In genomic region chr15:91141102-91141501, GRCh38 we compare ENCODE assay signal across 32 cellular contexts. TPM values are rescaled to one million over a fixed set of nuclear protein-coding genes. Genes with fewer than 3 reads are reported as not detected.
"Had no signal": no experiment of that assay in that cellular context is flagged by ENCODE, and none has a peak within 500 bp of the region (broad histone marks: within the 10 kb centered on the region; RNA-seq: fewer than 3 reads in every experiment).

No MANE protein-coding gene starts in this region.

- H3K4me1 ChIP-seq: ascending aorta had no signal

- H3K4me3 Mint-ChIP-seq: activated CD4-positive, alpha-beta memory T cell treated with anti-CD3 and anti-CD28 coated beads, Interleukin-2, amount 10 ng/mL, durations not matched to agents 7 days and 5 days; activated CD4-positive, alpha-beta T cell treated with anti-CD3 and anti-CD28 coated beads for 36 hours; activated CD4-positive, alpha-beta T cell treated with anti-CD3 and anti-CD28 coated beads, Interleukin-2, amount 10 ng/mL, durations not matched to agents 7 days and 5 days; activated CD8-positive, alpha-beta memory T cell treated with anti-CD3 and anti-CD28 coated beads, Interleukin-2, amount 10 ng/mL, durations not matched to agents 7 days and 5 days; activated CD8-positive, alpha-beta T cell treated with anti-CD3 and anti-CD28 coated beads, Interleukin-2, amount 10 ng/mL, durations not matched to agents 7 days and 5 days; activated naive CD4-positive, alpha-beta T cell treated with anti-CD3 and anti-CD28 coated beads, Interleukin-2, amount 10 ng/mL, durations not matched to agents 7 days and 5 days; activated naive CD4-positive, alpha-beta T cell treated with anti-CD3 and anti-CD28 coated beads, Interleukin-2, amount 50 U/mL, for 24 hours; activated naive CD8-positive, alpha-beta T cell; activated naive CD8-positive, alpha-beta T cell treated with anti-CD3 and anti-CD28 coated beads, Interleukin-2, amount 10 ng/mL, durations not matched to agents 7 days and 5 days; activated naive CD8-positive, alpha-beta T cell treated with anti-CD3 and anti-CD28 coated beads, Interleukin-2, amount 50 U/mL, for 24 hours; activated T-cell treated with anti-CD3 and anti-CD28 coated beads, Interleukin-2, amount 50 U/mL, for 24 hours; brain; central memory CD8-positive, alpha-beta T cell; T-helper 17 cell; WTC11 had no signal

- H3K9me3 ChIP-seq: ascending aorta had no signal

- H3K27ac ChIP-seq: ascending aorta, cardiac muscle cell, WERI-Rb-1 had no signal

- H3K9me3 Mint-ChIP-seq: activated CD4-positive, alpha-beta memory T cell treated with anti-CD3 and anti-CD28 coated beads, Interleukin-2, amount 10 ng/mL, durations not matched to agents 7 days and 5 days; activated CD4-positive, alpha-beta T cell treated with anti-CD3 and anti-CD28 coated beads, Interleukin-2, amount 10 ng/mL, durations not matched to agents 7 days and 5 days; activated naive CD8-positive, alpha-beta T cell treated with anti-CD3 and anti-CD28 coated beads, Interleukin-2, amount 10 ng/mL, durations not matched to agents 7 days and 5 days; activated T-cell treated with anti-CD3 and anti-CD28 coated beads, Interleukin-2, amount 50 U/mL, for 24 hours; activated T-helper 2 cell treated with anti-CD3 and anti-CD28 coated beads, Interferon-gamma antibody, Interleukin-2, Interleukin-4, amounts not matched to agents 10 μg/mL and 5 μg/mL and 100 μg/mL, durations not matched to agents 14 hours and 24 hours and 36 hours; central memory CD8-positive, alpha-beta T cell had no signal

- DNase-seq: activated CD4-positive, alpha-beta memory T cell treated with anti-CD3 and anti-CD28 coated beads, Interleukin-2, amount 10 ng/mL, durations not matched to agents 7 days and 5 days; activated CD4-positive, alpha-beta T cell treated with anti-CD3 and anti-CD28 coated beads for 1 hour; activated CD4-positive, alpha-beta T cell treated with anti-CD3 and anti-CD28 coated beads for 36 hours; activated CD4-positive, alpha-beta T cell treated with anti-CD3 and anti-CD28 coated beads for 48 hours; activated CD4-positive, alpha-beta T cell treated with anti-CD3 and anti-CD28 coated beads, Interleukin-2, amount 10 ng/mL, durations not matched to agents 7 days and 5 days; activated CD4-positive, alpha-beta T cell treated with anti-CD3 and anti-CD28 coated beads, Interleukin-2, amount 50 U/mL, for 48 hours; activated CD4-positive, CD25-positive, alpha-beta regulatory T cell; activated CD8-positive, alpha-beta memory T cell treated with anti-CD3 and anti-CD28 coated beads for 24 hours; activated CD8-positive, alpha-beta memory T cell treated with anti-CD3 and anti-CD28 coated beads, Interleukin-2, amount 10 ng/mL, durations not matched to agents 7 days and 5 days; activated CD8-positive, alpha-beta memory T cell treated with anti-CD3 and anti-CD28 coated beads, Interleukin-2, amount 50 U/mL, for 48 hours; activated CD8-positive, alpha-beta T cell treated with anti-CD3 and anti-CD28 coated beads, Interleukin-2, amount 10 ng/mL, durations not matched to agents 7 days and 5 days; activated effector memory CD4-positive, alpha-beta T cell treated with Interleukin-2 at 50 U/mL for 16 hours; activated gamma-delta T cell; activated naive CD4-positive, alpha-beta T cell treated with anti-CD3 and anti-CD28 coated beads, Interleukin-2, amount 10 ng/mL, durations not matched to agents 7 days and 5 days; activated naive CD4-positive, alpha-beta T cell treated with Interleukin-2 at 50 U/mL for 16 hours; activated naive CD8-positive, alpha-beta T cell treated with anti-CD3 and anti-CD28 coated beads, Interleukin-2, amount 10 ng/mL, durations not matched to agents 7 days and 5 days; activated naive CD8-positive, alpha-beta T cell treated with anti-CD3 and anti-CD28 coated beads, Interleukin-2, amount 50 U/mL, for 24 hours; activated T-cell treated with anti-CD3 and anti-CD28 coated beads, Interleukin-2, amount 50 U/mL, for 24 hours; activated T-cell treated with anti-CD3 and anti-CD28 coated beads, Interleukin-2, amount 50 U/mL, for 48 hours; amygdala; T-helper 17 cell; T-helper 9 cell; WERI-Rb-1 had no signal

- H3K4me3 ChIP-seq: ascending aorta, cardiac muscle cell had no signal

- H3K4me1 Mint-ChIP-seq: activated CD4-positive, alpha-beta memory T cell treated with anti-CD3 and anti-CD28 coated beads, Interleukin-2, amount 10 ng/mL, durations not matched to agents 7 days and 5 days; activated CD4-positive, alpha-beta T cell treated with anti-CD3 and anti-CD28 coated beads for 36 hours; activated CD4-positive, alpha-beta T cell treated with anti-CD3 and anti-CD28 coated beads, Interleukin-2, amount 10 ng/mL, durations not matched to agents 7 days and 5 days; activated CD8-positive, alpha-beta memory T cell treated with anti-CD3 and anti-CD28 coated beads, Interleukin-2, amount 10 ng/mL, durations not matched to agents 7 days and 5 days; activated naive CD4-positive, alpha-beta T cell treated with anti-CD3 and anti-CD28 coated beads, Interleukin-2, amount 10 ng/mL, durations not matched to agents 7 days and 5 days; activated naive CD4-positive, alpha-beta T cell treated with anti-CD3 and anti-CD28 coated beads, Interleukin-2, amount 50 U/mL, for 24 hours; activated naive CD8-positive, alpha-beta T cell treated with anti-CD3 and anti-CD28 coated beads, Interleukin-2, amount 10 ng/mL, durations not matched to agents 7 days and 5 days; activated naive CD8-positive, alpha-beta T cell treated with anti-CD3 and anti-CD28 coated beads, Interleukin-2, amount 50 U/mL, for 24 hours; brain; central memory CD8-positive, alpha-beta T cell had no signal

- H3K36me3 Mint-ChIP-seq: activated CD8-positive, alpha-beta memory T cell treated with anti-CD3 and anti-CD28 coated beads, Interleukin-2, amount 10 ng/mL, durations not matched to agents 7 days and 5 days; activated naive CD4-positive, alpha-beta T cell treated with anti-CD3 and anti-CD28 coated beads, Interleukin-2, amount 10 ng/mL, durations not matched to agents 7 days and 5 days; activated naive CD4-positive, alpha-beta T cell treated with anti-CD3 and anti-CD28 coated beads, Interleukin-2, amount 50 U/mL, for 24 hours; activated naive CD8-positive, alpha-beta T cell; activated naive CD8-positive, alpha-beta T cell treated with anti-CD3 and anti-CD28 coated beads, Interleukin-2, amount 10 ng/mL, durations not matched to agents 7 days and 5 days; brain; WTC11 had no signal

- ATAC-seq: activated CD4-positive, alpha-beta T cell treated with anti-CD3 and anti-CD28 coated beads for 36 hours; activated CD4-positive, CD25-positive, alpha-beta regulatory T cell treated with anti-CD3 and anti-CD28 coated beads, Interleukin-2, amount 50 U/mL, for 24 hours; activated CD8-positive, alpha-beta memory T cell treated with anti-CD3 and anti-CD28 coated beads, Interleukin-2, amount 10 ng/mL, durations not matched to agents 7 days and 5 days; activated CD8-positive, alpha-beta T cell treated with anti-CD3 and anti-CD28 coated beads, Interleukin-2, amount 10 ng/mL, durations not matched to agents 7 days and 5 days; activated naive CD8-positive, alpha-beta T cell treated with anti-CD3 and anti-CD28 coated beads, Interleukin-2, amount 50 U/mL, for 24 hours; T-helper 17 cell had no signal

- H3K27me3 ChIP-seq: ascending aorta had no signal

- H3K27ac Mint-ChIP-seq: activated CD4-positive, alpha-beta memory T cell treated with anti-CD3 and anti-CD28 coated beads, Interleukin-2, amount 10 ng/mL, durations not matched to agents 7 days and 5 days; activated CD4-positive, alpha-beta T cell treated with anti-CD3 and anti-CD28 coated beads for 36 hours; activated CD4-positive, alpha-beta T cell treated with anti-CD3 and anti-CD28 coated beads, Interleukin-2, amount 10 ng/mL, durations not matched to agents 7 days and 5 days; activated CD8-positive, alpha-beta memory T cell treated with anti-CD3 and anti-CD28 coated beads, Interleukin-2, amount 10 ng/mL, durations not matched to agents 7 days and 5 days; activated CD8-positive, alpha-beta T cell treated with anti-CD3 and anti-CD28 coated beads, Interleukin-2, amount 10 ng/mL, durations not matched to agents 7 days and 5 days; activated naive CD4-positive, alpha-beta T cell treated with anti-CD3 and anti-CD28 coated beads, Interleukin-2, amount 10 ng/mL, durations not matched to agents 7 days and 5 days; activated naive CD4-positive, alpha-beta T cell treated with anti-CD3 and anti-CD28 coated beads, Interleukin-2, amount 50 U/mL, for 24 hours; activated naive CD8-positive, alpha-beta T cell; activated naive CD8-positive, alpha-beta T cell treated with anti-CD3 and anti-CD28 coated beads, Interleukin-2, amount 10 ng/mL, durations not matched to agents 7 days and 5 days; activated naive CD8-positive, alpha-beta T cell treated with anti-CD3 and anti-CD28 coated beads, Interleukin-2, amount 50 U/mL, for 24 hours; activated T-cell treated with anti-CD3 and anti-CD28 coated beads, Interleukin-2, amount 50 U/mL, for 24 hours; activated T-helper 2 cell treated with anti-CD3 and anti-CD28 coated beads, Interferon-gamma antibody, Interleukin-2, Interleukin-4, amounts not matched to agents 10 μg/mL and 5 μg/mL and 100 μg/mL, durations not matched to agents 14 hours and 24 hours and 36 hours; T-helper 17 cell; WTC11 had no signal

- H3K36me3 ChIP-seq: ascending aorta, cardiac muscle cell, WERI-Rb-1 had no signal

RNA-seq across cellular contexts. Expression of gene SV2B, which starts 41.0 kb away (rescaled TPM):
- total RNA-seq: activated CD8-positive, alpha-beta memory T cell treated with anti-CD3 and anti-CD28 coated beads, Interleukin-2, amount 10 ng/mL, durations not matched to agents 7 days and 5 days; activated CD8-positive, alpha-beta T cell treated with anti-CD3 and anti-CD28 coated beads, Interleukin-2, amount 10 ng/mL, durations not matched to agents 7 days and 5 days had no signal
